8 cellular contexts compared by ENCODE assay signal in genomic region chr14:52706724-52707706, GRCh38. TPM values are rescaled to one million over a fixed set of nuclear protein-coding genes. Genes with fewer than 3 reads are reported as not detected.
DNase-seq lines count a peak whose midpoint lies in the region; ATAC-seq and TF ChIP-seq lines count a peak whose summit lies in the region.

PSMC6 (plus strand) TSS chr14:52707200; CDS start chr14:52707220, 20 bp downstream.

- H3K4me3 ChIP-seq in cardiac fibroblast (replicated peaks in 1 of 2; ENCODE audit: low read depth in 2 of 2, low read length in 2 of 2) = peak within 1 kb of the TSS; percentile 77 to 84

- peak within 1 kb of the TSS; percentile 99 for H3K4me3 Mint-ChIP-seq in activated B cell treated with CpG ODN at 0.5 μM for 24 hours

- CTCF ChIA-PET in activated B cell treated with CpG ODN at 0.5 μM for 24 hours (lab: Charles Lee) = no interaction called here

- TF ChIP-seq CTCF in AG09319 (IDR thresholded peaks at IDR 0.05; ENCODE audit: low read depth, low read length) (no peak), activated B cell treated with CpG ODN at 0.5 μM for 24 hours (IDR thresholded peaks at IDR 0.05) (no peak), cardiac fibroblast (IDR thresholded peaks at IDR 0.05; ENCODE audit: low read depth, low read length) (no peak)

- ATAC-seq in GM19025 (IDR thresholded peaks at IDR 0.05; ENCODE audit: low read depth, unreplicated experiment) = peak; percentile 96
- peak; percentile 96 for ATAC-seq in HG03280 (IDR thresholded peaks at IDR 0.05; ENCODE audit: unreplicated experiment)
- ATAC-seq in activated B cell treated with CpG ODN at 0.5 μM for 24 hours (ENCODE audit: low read depth) = peak; percentile 99

- H3K9me3 Mint-ChIP-seq in activated B cell treated with CpG ODN at 0.5 μM for 24 hours = no peaks in the 10 kb centered on the region

- peaks cover 2% of the 10 kb centered on the region for H3K27me3 Mint-ChIP-seq in activated B cell treated with CpG ODN at 0.5 μM for 24 hours

- DNase-seq in AG09319 (ENCODE audit: extremely low read depth, low read depth) = peak; percentile 66
- DNase-seq in NCI-H345 (lab: John Stamatoyannopoulos, UW) = peak; percentile 95
- DNase-seq in activated B cell treated with CpG ODN at 0.5 μM for 24 hours = peak; percentile 85
- peak; percentile 89 to 91 for DNase-seq in cardiac fibroblast (ENCODE audit: low read depth in 2 of 2)
- DNase-seq in iris pigment epithelial cell (ENCODE audit: low read depth) = peak; percentile 90
- peak; percentile 98 for DNase-seq in stimulated activated CD4-positive, alpha-beta T cell treated with anti-CD3 and anti-CD28 coated beads, Interleukin-12 subunit alpha, Interleukin-12 subunit beta, amount 100 ng/mL, for 4 hours

- POLR2A ChIA-PET in activated B cell treated with CpG ODN at 0.5 μM for 24 hours (lab: Charles Lee) = interaction anchor here (0.6 to 1.3 kb wide), 8 partner anchors 9 to 155 kb away, joined by 3 to 6 read pairs (median 3); partner anchors contain the start of genes ERO1A and TXNDC16

- intact Hi-C loops in activated B cell treated with CpG ODN at 0.5 μM for 24 hours (cut with micrococcal nuclease) = loop anchor here (1.0 to 5.0 kb wide), 9 partner anchors 11 to 1689 kb away; partner anchors contain the start of genes DDHD1, ERO1A, GNPNAT1 and GPR137C

- peak within 1 kb of the TSS; percentile 98 for H3K27ac Mint-ChIP-seq in activated B cell treated with CpG ODN at 0.5 μM for 24 hours

- H3K36me3 Mint-ChIP-seq in activated B cell treated with CpG ODN at 0.5 μM for 24 hours (ENCODE audit: low read depth) = peaks cover 50% of the 10 kb centered on the region

- peaks cover 25% of the 10 kb centered on the region for H3K4me1 Mint-ChIP-seq in activated B cell treated with CpG ODN at 0.5 μM for 24 hours

RNA-seq across cellular contexts. Expression of gene PSMC6, which starts in this region (rescaled TPM):
- 94.8 and 97.6 TPM in 2 replicates for total RNA-seq in activated B cell treated with CpG ODN at 0.5 μM for 24 hours

Comparison
In these comparisons a context has a peak if more than half of its experiments do, and no peak if none do; other contexts are left out.
1. Peak in every context shown above with its lines: DNase-seq, ATAC-seq and H3K4me3 ChIP-seq.